ENCODE assay signal across 10 cellular contexts in the genomic region with DNA sequence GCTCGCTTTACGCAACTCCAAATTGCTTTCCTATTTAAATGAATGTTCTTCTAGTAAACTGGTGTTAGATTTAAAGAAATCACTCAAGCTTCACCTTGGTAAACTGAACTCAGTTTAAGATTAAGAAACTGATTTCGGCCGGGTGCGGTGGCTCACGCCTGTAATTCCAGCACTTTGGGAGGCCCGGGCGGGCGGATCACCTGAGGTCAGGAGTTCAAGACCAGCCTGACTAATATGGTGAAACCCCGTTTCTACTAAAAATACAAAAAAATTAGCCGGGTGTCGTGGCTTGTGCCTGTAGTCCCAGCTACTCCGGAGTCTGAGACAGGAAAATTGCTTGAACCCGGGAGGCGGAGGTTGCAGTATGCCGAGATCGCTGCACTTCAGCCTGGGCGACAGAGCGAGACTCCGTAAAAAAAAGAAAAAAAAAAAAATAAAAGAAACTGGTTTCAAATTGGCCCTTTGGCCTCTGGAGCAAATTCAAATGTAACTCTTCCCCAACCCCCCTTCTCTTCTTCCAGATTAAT. TPM values are rescaled to one million over a fixed set of nuclear protein-coding genes. Genes with fewer than 3 reads are reported as not detected.
DNase-seq lines count a peak whose midpoint lies in the region; TF ChIP-seq lines count a peak whose summit lies in the region.
"Had no signal": no experiment of that assay in that cellular context is flagged by ENCODE, and none has a peak within 500 bp of the region (broad histone marks: within the 10 kb centered on the region; RNA-seq: fewer than 3 reads in every experiment).

No MANE protein-coding gene starts in this region.

- H4K20me1 ChIP-seq in SU-DHL-6 (ENCODE audit: low read depth, low read length): no peaks in the 10 kb centered on the region; the same call in 1 of the 2 replicates

- DNase-seq in GM12864 (ENCODE audit: low read depth) (no peak), fibroblast of villous mesenchyme (ENCODE audit: low read depth) (no peak), retinal pigment epithelial cell (ENCODE audit: low read depth) (no peak), cerebellar cortex (ENCODE audit: low spot score) (no peak), COLO668 (lab: John Stamatoyannopoulos, UW; ENCODE audit: unreplicated experiment) (no peak), NCI-H1105 treated with DMSO at 0.1 percent for 48 hours (lab: John Stamatoyannopoulos, UW) (no peak), COR-L47 (lab: John Stamatoyannopoulos, UW) (no peak)
- DNase-seq: activated effector memory CD4-positive, alpha-beta T cell treated with anti-CD3 and anti-CD28 coated beads, Interleukin-2, amount 50 U/mL, for 16 hours; NCI-H146 had no signal

- no peaks in the 10 kb centered on the region for H3K9me2 ChIP-seq in SU-DHL-6 (replicated peaks; ENCODE audit: insufficient read depth, low read length)

- H3K4me3 ChIP-seq in GM12864 (ENCODE audit: low read depth, low read length) (peak overlapping the region; percentile 64), SU-DHL-6 (ENCODE audit: insufficient read depth, low read length, poor library complexity, severe bottlenecking) (peak overlapping the region; percentile 96), fibroblast of villous mesenchyme (ENCODE audit: low read depth, low read length) (peak overlapping the region; percentile 86), retinal pigment epithelial cell (ENCODE audit: low read length) (peak overlapping the region; percentile 81)

- no peak for TF ChIP-seq CTCF in GM12864 (IDR thresholded peaks at IDR 0.05; ENCODE audit: low read depth, low read length, missing control alignments)
- TF ChIP-seq CTCF in SU-DHL-6 (IDR thresholded peaks at IDR 0.05; ENCODE audit: insufficient read depth, low read length, poor library complexity, severe bottlenecking): no peak
- TF ChIP-seq CTCF in fibroblast of villous mesenchyme (IDR thresholded peaks at IDR 0.05; ENCODE audit: insufficient read depth, low read depth, low read length): no peak
- no peak for TF ChIP-seq CTCF in retinal pigment epithelial cell (conservative IDR thresholded peaks at IDR 0.05; ENCODE audit: low read depth, low read length)

- no peak overlapping the region for H2AFZ ChIP-seq in SU-DHL-6 (ENCODE audit: low read depth, low read length, severe bottlenecking)

- H3K27me3 ChIP-seq in SU-DHL-6 (ENCODE audit: low read length): no peaks in the 10 kb centered on the region

- H3K4me2 ChIP-seq in SU-DHL-6 (ENCODE audit: low read depth, low read length, poor library complexity, severe bottlenecking): peak overlapping the region; percentile 60

- H3K27ac ChIP-seq in SU-DHL-6 (ENCODE audit: low read depth, low read length): peak overlapping the region; percentile 96; the same call in 1 of the 2 replicates

- H3F3A ChIP-seq in SU-DHL-6 (ENCODE audit: insufficient read depth): peaks cover 47% of the 10 kb centered on the region

- H3K36me3 ChIP-seq in SU-DHL-6 (ENCODE audit: low read length): peaks cover 18% of the 10 kb centered on the region; the same call in 1 of the 2 replicates

- no peak overlapping the region for H3K9ac ChIP-seq in SU-DHL-6 (ENCODE audit: low read length)

- H3K79me2 ChIP-seq in SU-DHL-6 (ENCODE audit: insufficient read depth, low read length): peaks cover 66% of the 10 kb centered on the region

- H3K9me3 ChIP-seq in SU-DHL-6 (ENCODE audit: insufficient read depth, low read length): no peaks in the 10 kb centered on the region

RNA-seq across cellular contexts. Expression of gene SKIL, which starts 1.7 kb away (rescaled TPM):
- total RNA-seq in fibroblast of villous mesenchyme: 95.9 and 96.3 TPM in 2 replicates

RNA-seq across cellular contexts. Expression of gene CLDN11, which starts 59.4 kb away (rescaled TPM):
- 276 and 411 TPM in 2 replicates for total RNA-seq in fibroblast of villous mesenchyme
